In genomic region chr1:98817830-98818229, GRCh38 we compare ENCODE assay signal across 17 cellular contexts.
DNase-seq lines count a peak whose midpoint lies in the region; TF ChIP-seq lines count a peak whose summit lies in the region.
"Had no signal": no experiment of that assay in that cellular context is flagged by ENCODE, and none has a peak within 500 bp of the region (broad histone marks: within the 10 kb centered on the region; RNA-seq: fewer than 3 reads in every experiment).

No MANE protein-coding gene starts in this region.

- DNase-seq in Ammon's horn (ENCODE audit: low spot score) (peak; percentile 11), DMS 273 treated with DMSO at 0.1 percent for 48 hours (lab: John Stamatoyannopoulos, UW) (peak; percentile 1), NCI-H524 (lab: John Stamatoyannopoulos, UW) (peak; percentile 74 to 87), NCI-H82 treated with DMSO at 0.1 percent for 48 hours (lab: John Stamatoyannopoulos, UW; ENCODE audit: unreplicated experiment) (peak; percentile 32), GM10266 (ENCODE audit: extremely low spot score) (no peak), left ventricle myocardium inferior (no peak), HuH-7.5 (ENCODE audit: low spot score) (no peak)
- no peak for DNase-seq in activated CD4-positive, alpha-beta T cell treated with anti-CD3 and anti-CD28 coated beads, Interleukin-2, amount 50 U/mL, for 1 hour
- DNase-seq: 8988T; Calu3; CD8-positive, alpha-beta T cell; DMS153; DND-41; EL; H9; KG1 had no signal

- no peak overlapping the region for H3K27ac ChIP-seq in left ventricle myocardium inferior (replicated peaks)
- H3K27ac ChIP-seq: BLaER1 treated with 17β-estradiol and CSF1 and Interleukin-3, amounts not matched to agents 10 nM and 100 nM had no signal

- TF ChIP-seq CTCF in GM10266 (IDR thresholded peaks at IDR 0.05; ENCODE audit: control insufficient read depth, insufficient read depth, low read depth, missing control alignments) (no peak), left ventricle myocardium inferior (IDR thresholded peaks at IDR 0.05; ENCODE audit: borderline replicate concordance) (no peak)

- no peaks in the 10 kb centered on the region for H3K36me3 ChIP-seq in left ventricle myocardium inferior
- H3K36me3 ChIP-seq: BLaER1 treated with 17β-estradiol and CSF1 and Interleukin-3, amounts not matched to agents 10 nM and 100 nM had no signal

- intact Hi-C loops in left ventricle myocardium inferior (cut with micrococcal nuclease) = no loop called here

- no peak overlapping the region for H3K4me3 ChIP-seq in left ventricle myocardium inferior
- H3K4me3 ChIP-seq: BLaER1 treated with 17β-estradiol and CSF1 and Interleukin-3, amounts not matched to agents 10 nM and 100 nM had no signal

- no peaks in the 10 kb centered on the region for H3K27me3 ChIP-seq in left ventricle myocardium inferior (ENCODE audit: low read depth)
- H3K27me3 ChIP-seq: BLaER1 treated with 17β-estradiol and CSF1 and Interleukin-3, amounts not matched to agents 10 nM and 100 nM had no signal

- no peaks in the 10 kb centered on the region for H3K9me3 ChIP-seq in left ventricle myocardium inferior (replicated peaks)
- H3K9me3 ChIP-seq: BLaER1 treated with 17β-estradiol and CSF1 and Interleukin-3, amounts not matched to agents 10 nM and 100 nM had no signal

- no peaks in the 10 kb centered on the region for H3K4me1 ChIP-seq in left ventricle myocardium inferior

Comparison
In these comparisons a context has a peak if more than half of its experiments do, and no peak if none do; other contexts are left out.
1. DNase-seq: peak in Ammon's horn (single experiment), DMS 273 treated with DMSO at 0.1 percent for 48 hours (single experiment), NCI-H524 (2 of 2) and NCI-H82 treated with DMSO at 0.1 percent for 48 hours (single experiment); none in activated CD4-positive, alpha-beta T cell treated with anti-CD3 and anti-CD28 coated beads, Interleukin-2, amount 50 U/mL, for 1 hour (single experiment), GM10266 (single experiment), left ventricle myocardium inferior (single experiment) and HuH-7.5 (single experiment).